In genomic region chr2:161166538-161167409, GRCh38 we compare ENCODE assay signal across 8 cellular contexts. TPM values are rescaled to one million over a fixed set of nuclear protein-coding genes. Genes with fewer than 3 reads are reported as not detected.
A peak's percentile ranks its signal among the peaks of the same experiment; 100 is the strongest.
DNase-seq lines count a peak whose midpoint lies in the region; ATAC-seq and TF ChIP-seq lines count a peak whose summit lies in the region.

No MANE protein-coding gene starts in this region.

- peaks cover 84% of the 10 kb centered on the region for H3K4me1 Mint-ChIP-seq in activated T-helper 2 cell treated with anti-CD3 and anti-CD28 coated beads, Interferon-gamma antibody, Interleukin-2, Interleukin-4, amounts not matched to agents 10 μg/mL and 5 μg/mL and 100 μg/mL, durations not matched to agents 14 hours and 24 hours and 36 hours (ENCODE audit: low read depth)
- peaks cover 6% of the 10 kb centered on the region for H3K4me1 Mint-ChIP-seq in Caco-2 (ENCODE audit: low read depth, unreplicated experiment)

- H3K4me2 ChIP-seq in hepatocyte = no peak overlapping the region

- H3K4me1 ChIP-seq in Caco-2 = peaks cover 3% of the 10 kb centered on the region
- H3K4me1 ChIP-seq in hepatocyte (ENCODE audit: insufficient read depth) = peaks cover 9% of the 10 kb centered on the region

- no peaks in the 10 kb centered on the region for H3K27me3 Mint-ChIP-seq in activated T-helper 2 cell treated with anti-CD3 and anti-CD28 coated beads, Interferon-gamma antibody, Interleukin-2, Interleukin-4, amounts not matched to agents 10 μg/mL and 5 μg/mL and 100 μg/mL, durations not matched to agents 14 hours and 24 hours and 36 hours (ENCODE audit: low read depth)
- no peaks in the 10 kb centered on the region for H3K27me3 Mint-ChIP-seq in Caco-2 (ENCODE audit: insufficient read depth, unreplicated experiment)

- BruUV-seq in Caco-2 (replicated peaks; lab: Mats Ljungman, UMichigan) = no TSS peak

- H4K20me1 ChIP-seq in hepatocyte (ENCODE audit: insufficient read depth, poor library complexity, severe bottlenecking) = peaks cover 5% of the 10 kb centered on the region

- no peak overlapping the region for H3K27ac ChIP-seq in hepatocyte

- H3K9me3 ChIP-seq in Caco-2 (no peaks in the 10 kb centered on the region), hepatocyte (ENCODE audit: low read depth) (no peaks in the 10 kb centered on the region)

- POLR2A ChIA-PET in Caco-2 (lab: Charles Lee) = no interaction called here

- H3K79me2 ChIP-seq in hepatocyte = peaks cover 87% of the 10 kb centered on the region

- ATAC-seq in HG03558 (IDR thresholded peaks at IDR 0.05; ENCODE audit: extremely low read depth, unreplicated experiment) = peak; percentile 68

- intact Hi-C loops in activated T-helper 2 cell treated with anti-CD3 and anti-CD28 coated beads, Interferon-gamma antibody, Interleukin-2, Interleukin-4, amounts not matched to agents 10 μg/mL and 5 μg/mL and 100 μg/mL, durations not matched to agents 14 hours and 24 hours and 36 hours (cut with micrococcal nuclease) = loop anchor here (1.0 to 10.0 kb wide), 7 partner anchors 27 to 1262 kb away; partner anchors contain the start of genes LY75 and PSMD14
- intact Hi-C loops in Caco-2 (cut with micrococcal nuclease; ENCODE audit: unreplicated experiment) = no loop called here

- H3K9me2 ChIP-seq in hepatocyte (replicated peaks; ENCODE audit: insufficient read depth) = no peaks in the 10 kb centered on the region

- TF ChIP-seq CTCF in Caco-2 (IDR thresholded peaks at IDR 0.05; ENCODE audit: insufficient read depth in 1 of 2, low read depth in 1 of 2, low read length in 1 of 2, severe bottlenecking in 1 of 2, unreplicated experiment in 1 of 2) (no peak), hepatocyte (IDR thresholded peaks at IDR 0.05; ENCODE audit: poor library complexity) (no peak)

- CTCF ChIA-PET in Caco-2 (lab: Charles Lee) = no interaction called here

- H3K4me3 Mint-ChIP-seq in activated T-helper 2 cell treated with anti-CD3 and anti-CD28 coated beads, Interferon-gamma antibody, Interleukin-2, Interleukin-4, amounts not matched to agents 10 μg/mL and 5 μg/mL and 100 μg/mL, durations not matched to agents 14 hours and 24 hours and 36 hours (ENCODE audit: low read depth) = peak overlapping the region; percentile 34
- no peak overlapping the region for H3K4me3 Mint-ChIP-seq in Caco-2 (ENCODE audit: unreplicated experiment)

- peak overlapping the region; percentile 87 for H3K27ac Mint-ChIP-seq in activated T-helper 2 cell treated with anti-CD3 and anti-CD28 coated beads, Interferon-gamma antibody, Interleukin-2, Interleukin-4, amounts not matched to agents 10 μg/mL and 5 μg/mL and 100 μg/mL, durations not matched to agents 14 hours and 24 hours and 36 hours
- H3K27ac Mint-ChIP-seq in Caco-2 (ENCODE audit: unreplicated experiment) = no peak overlapping the region

- no peak overlapping the region for H2AFZ ChIP-seq in hepatocyte

- peak; percentile 73 for DNase-seq in stimulated activated naive CD4-positive, alpha-beta T cell treated with Interleukin-2 at 50 U/mL for 16 hours (lab: John Stamatoyannopoulos, UW)
- no peak for DNase-seq in stimulated activated naive CD4-positive, alpha-beta T cell (lab: John Stamatoyannopoulos, UW)
- DNase-seq in activated T-helper 2 cell treated with anti-CD3 and anti-CD28 coated beads, Interferon-gamma antibody, Interleukin-2, Interleukin-4, amounts not matched to agents 10 μg/mL and 5 μg/mL and 100 μg/mL, durations not matched to agents 14 hours and 24 hours and 36 hours (ENCODE audit: low spot score) = peak; percentile 58
- peak; percentile 52 to 66 for DNase-seq in stimulated activated CD4-positive, alpha-beta T cell treated with anti-CD3 and anti-CD28 coated beads, Interleukin-15, amount 100 ng/mL, for 48 hours (ENCODE audit: low read depth in 2 of 2)
- DNase-seq in Caco-2 (no peak), hepatocyte (ENCODE audit: low spot score) (no peak), cerebellar nuclear complex (lab: John Stamatoyannopoulos, UW) (no peak)

- H3K36me3 Mint-ChIP-seq in activated T-helper 2 cell treated with anti-CD3 and anti-CD28 coated beads, Interferon-gamma antibody, Interleukin-2, Interleukin-4, amounts not matched to agents 10 μg/mL and 5 μg/mL and 100 μg/mL, durations not matched to agents 14 hours and 24 hours and 36 hours (ENCODE audit: low read depth) = peaks cover 86% of the 10 kb centered on the region
- H3K36me3 Mint-ChIP-seq in Caco-2 (ENCODE audit: insufficient read depth, unreplicated experiment) = peaks cover 33% of the 10 kb centered on the region

- H3K36me3 ChIP-seq in Caco-2 (ENCODE audit: control insufficient read depth, insufficient read depth, low read length) = peaks cover 3% of the 10 kb centered on the region; the same call in 1 of the 2 replicates
- no peaks in the 10 kb centered on the region for H3K36me3 ChIP-seq in hepatocyte (replicated peaks; ENCODE audit: insufficient read depth, low read depth)

- H3K27me3 ChIP-seq in Caco-2 (replicated peaks; ENCODE audit: control insufficient read depth, insufficient read depth, low read length) = no peaks in the 10 kb centered on the region
- no peaks in the 10 kb centered on the region for H3K27me3 ChIP-seq in hepatocyte

- 93% methylated on average over 6 of the region's 6 CpGs for WGBS in hepatocyte (ENCODE audit: low lambda C conversion rate, missing lambda C conversion rate)

- no peak overlapping the region for H3K4me3 ChIP-seq in Caco-2 (ENCODE audit: low read depth, low read length)
- no peak overlapping the region for H3K4me3 ChIP-seq in hepatocyte

- peaks cover 13% of the 10 kb centered on the region for H3K9me3 Mint-ChIP-seq in activated T-helper 2 cell treated with anti-CD3 and anti-CD28 coated beads, Interferon-gamma antibody, Interleukin-2, Interleukin-4, amounts not matched to agents 10 μg/mL and 5 μg/mL and 100 μg/mL, durations not matched to agents 14 hours and 24 hours and 36 hours
- no peaks in the 10 kb centered on the region for H3K9me3 Mint-ChIP-seq in Caco-2 (ENCODE audit: unreplicated experiment)

RNA-seq across cellular contexts. Expression of gene TANK, which starts 6.5 kb away (rescaled TPM):
- total RNA-seq in activated T-helper 2 cell treated with anti-CD3 and anti-CD28 coated beads, Interferon-gamma antibody, Interleukin-2, Interleukin-4, amounts not matched to agents 10 μg/mL and 5 μg/mL and 100 μg/mL, durations not matched to agents 14 hours and 24 hours and 36 hours = 66.2 and 70.7 TPM in 2 replicates
- total RNA-seq in Caco-2 (2022) = 42.7 and 56.0 TPM in 2 replicates
- total RNA-seq in hepatocyte = 54.7 and 66.7 TPM in 2 replicates
- polyA plus RNA-seq in hepatocyte = 37.6 and 45.1 TPM in 2 replicates

Comparison
In these comparisons a context has a peak if more than half of its experiments do, and no peak if none do; other contexts are left out.
1. DNase-seq: peak in stimulated activated naive CD4-positive, alpha-beta T cell treated with Interleukin-2 at 50 U/mL for 16 hours (single experiment), activated T-helper 2 cell treated with anti-CD3 and anti-CD28 coated beads, Interferon-gamma antibody, Interleukin-2, Interleukin-4, amounts not matched to agents 10 μg/mL and 5 μg/mL and 100 μg/mL, durations not matched to agents 14 hours and 24 hours and 36 hours (single experiment) and stimulated activated CD4-positive, alpha-beta T cell treated with anti-CD3 and anti-CD28 coated beads, Interleukin-15, amount 100 ng/mL, for 48 hours (2 of 2); none in stimulated activated naive CD4-positive, alpha-beta T cell (0 of 6), Caco-2 (0 of 2), hepatocyte (single experiment) and cerebellar nuclear complex (0 of 2).